9 cellular contexts compared by ENCODE assay signal in genomic region chr2:96306370-96306769, GRCh38. TPM values are rescaled to one million over a fixed set of nuclear protein-coding genes. Genes with fewer than 3 reads are reported as not detected.
DNase-seq lines count a peak whose midpoint lies in the region; ATAC-seq and TF ChIP-seq lines count a peak whose summit lies in the region.
"Had no signal": no experiment of that assay in that cellular context is flagged by ENCODE, and none has a peak within 500 bp of the region (broad histone marks: within the 10 kb centered on the region; RNA-seq: fewer than 3 reads in every experiment).

No MANE protein-coding gene starts in this region.

- no peaks in the 10 kb centered on the region for H3K9me3 Mint-ChIP-seq in mesothelial cell of epicardium

- TF ChIP-seq CTCF in brain microvascular endothelial cell (IDR thresholded peaks at IDR 0.05; ENCODE audit: low read depth, low read length, missing control alignments) (no peak), mesothelial cell of epicardium (IDR thresholded peaks at IDR 0.05; ENCODE audit: unreplicated experiment) (no peak)

- H3K27me3 ChIP-seq in brain microvascular endothelial cell (replicated peaks) = no peaks in the 10 kb centered on the region

- in situ Hi-C loops in ACHN (cut with HindIII; ENCODE audit: low pct_ligation_motif_present, low pct_unique_long_range_greater_than_20kb, low sequenced_read_pairs) (no loop called here), brain microvascular endothelial cell (cut with HindIII; ENCODE audit: low pct_ligation_motif_present, low sequenced_read_pairs) (no loop called here)

- H3K36me3 ChIP-seq in brain microvascular endothelial cell (replicated peaks) = peaks cover 22% of the 10 kb centered on the region

- peak overlapping the region; percentile 98 for H3K27ac Mint-ChIP-seq in mesothelial cell of epicardium

- H3K4me3 Mint-ChIP-seq in mesothelial cell of epicardium = peak overlapping the region; percentile 99

- H3K4me3 ChIP-seq in Jurkat, Clone E6-1 (ENCODE audit: low read length) = peak overlapping the region; percentile 99
- H3K4me3 ChIP-seq in brain microvascular endothelial cell (ENCODE audit: low read depth, low read length) = peak overlapping the region; percentile 99

- peaks cover 4% of the 10 kb centered on the region for H3K27me3 Mint-ChIP-seq in mesothelial cell of epicardium (ENCODE audit: low read depth)

- DNase-seq in ACHN (peak; percentile 7), brain microvascular endothelial cell (no peak), mesothelial cell of epicardium (ENCODE audit: low spot score in 2 of 2, unreplicated experiment in 2 of 2) (no peak), ecto neural progenitor cell (ENCODE audit: low spot score) (no peak), cerebellar nuclear complex (lab: John Stamatoyannopoulos, UW) (no peak)
- DNase-seq in Jurkat, Clone E6-1 (ENCODE audit: low read depth, low spot score) = no peak
- DNase-seq: KBM-7 had no signal

- peaks cover 27% of the 10 kb centered on the region for H3K4me1 Mint-ChIP-seq in mesothelial cell of epicardium

- no peak overlapping the region for H3K27ac ChIP-seq in brain microvascular endothelial cell

- ATAC-seq in GM19023 (IDR thresholded peaks at IDR 0.05; ENCODE audit: unreplicated experiment) (no peak), GM21529 (IDR thresholded peaks at IDR 0.05; ENCODE audit: unreplicated experiment) (no peak)

- H3K36me3 Mint-ChIP-seq in mesothelial cell of epicardium = peaks cover 25% of the 10 kb centered on the region

RNA-seq across cellular contexts. Expression of gene SNRNP200, which starts 1.0 kb away (rescaled TPM):
- polyA plus RNA-seq in Jurkat, Clone E6-1 (2012; ENCODE audit: insufficient read depth, insufficient read length) = 189 TPM
- 195 to 200 TPM (median 199 TPM) in 3 replicates for total RNA-seq in mesothelial cell of epicardium

RNA-seq across cellular contexts. Expression of gene ITPRIPL1, which starts 18.7 kb away (rescaled TPM):
- polyA plus RNA-seq in Jurkat, Clone E6-1 (2012; ENCODE audit: insufficient read depth, insufficient read length) = 24.6 TPM
- 8.9 to 12.0 TPM (median 10.9 TPM) in 3 replicates for total RNA-seq in mesothelial cell of epicardium

RNA-seq across cellular contexts. Expression of gene NCAPH, which starts 29.2 kb away (rescaled TPM):
- 93.1 TPM for polyA plus RNA-seq in Jurkat, Clone E6-1 (2012; ENCODE audit: insufficient read depth, insufficient read length)
- total RNA-seq in mesothelial cell of epicardium = 13.1 to 13.9 TPM (median 13.6 TPM) in 3 replicates

RNA-seq across cellular contexts. Expression of gene CIAO1, which starts 40.3 kb away (rescaled TPM):
- polyA plus RNA-seq in Jurkat, Clone E6-1 (2012; ENCODE audit: insufficient read depth, insufficient read length) = 78.8 TPM
- total RNA-seq in mesothelial cell of epicardium = 73.8 to 74.6 TPM (median 74.2 TPM) in 3 replicates

RNA-seq across cellular contexts. Expression of gene TMEM127, which starts 40.6 kb away (rescaled TPM):
- polyA plus RNA-seq in Jurkat, Clone E6-1 (2012; ENCODE audit: insufficient read depth, insufficient read length) = 12.6 TPM
- 30.1 to 36.2 TPM (median 32.5 TPM) in 3 replicates for total RNA-seq in mesothelial cell of epicardium
